ENCODE assay signal across 17 cellular contexts in genomic region chr12:128079-128478, GRCh38.
A peak's percentile ranks its signal among the peaks of the same experiment; 100 is the strongest.
DNase-seq lines count a peak whose midpoint lies in the region; ATAC-seq and TF ChIP-seq lines count a peak whose summit lies in the region.
"Had no signal": no experiment of that assay in that cellular context is flagged by ENCODE, and none has a peak within 500 bp of the region (broad histone marks: within the 10 kb centered on the region; RNA-seq: fewer than 3 reads in every experiment).

No MANE protein-coding gene starts in this region.

- peaks cover 2% of the 10 kb centered on the region for H3K27me3 Mint-ChIP-seq in dendritic cell treated with granulocyte-macrophage colony-stimulating factor and Interleukin-4, amounts not matched to agents 40 ng/mL and 50 ng/mL, for 4 days

- ATAC-seq in Right ventricle myocardium superior (ENCODE audit: poor library complexity) (peak; percentile 60), sciatic nerve (peak; percentile 63), GM19452 (IDR thresholded peaks at IDR 0.05; ENCODE audit: unreplicated experiment) (no peak)
- ATAC-seq: CD8-positive, alpha-beta T cell; PC-3; SK-N-SH treated with all-trans-retinoic acid at 6 μM for 48 hours had no signal

- no peak overlapping the region for H3K4me3 Mint-ChIP-seq in dendritic cell treated with granulocyte-macrophage colony-stimulating factor and Interleukin-4, amounts not matched to agents 40 ng/mL and 50 ng/mL, for 4 days
- H3K4me3 Mint-ChIP-seq: B cell; CD8-positive, alpha-beta T cell had no signal

- H3K9me3 Mint-ChIP-seq in dendritic cell treated with granulocyte-macrophage colony-stimulating factor and Interleukin-4, amounts not matched to agents 40 ng/mL and 50 ng/mL, for 4 days: no peaks in the 10 kb centered on the region
- H3K9me3 Mint-ChIP-seq: CD8-positive, alpha-beta T cell had no signal

- peaks cover 13% of the 10 kb centered on the region for H3K4me1 Mint-ChIP-seq in dendritic cell treated with granulocyte-macrophage colony-stimulating factor and Interleukin-4, amounts not matched to agents 40 ng/mL and 50 ng/mL, for 4 days (ENCODE audit: low read depth)
- H3K4me1 Mint-ChIP-seq: B cell had no signal

- no peaks in the 10 kb centered on the region for H3K36me3 Mint-ChIP-seq in dendritic cell treated with granulocyte-macrophage colony-stimulating factor and Interleukin-4, amounts not matched to agents 40 ng/mL and 50 ng/mL, for 4 days (ENCODE audit: low read depth)
- H3K36me3 Mint-ChIP-seq: CD8-positive, alpha-beta T cell had no signal

- H3K9me3 ChIP-seq in left ventricle myocardium inferior (replicated peaks): no peaks in the 10 kb centered on the region
- no peaks in the 10 kb centered on the region for H3K9me3 ChIP-seq in ascending aorta

- H3K27ac ChIP-seq in left ventricle myocardium inferior (replicated peaks) (no peak overlapping the region), ascending aorta (no peak overlapping the region)

- no peaks in the 10 kb centered on the region for H3K36me3 ChIP-seq in left ventricle myocardium inferior
- H3K36me3 ChIP-seq in ascending aorta: no peaks in the 10 kb centered on the region

- peak overlapping the region; percentile 47 for H3K27ac Mint-ChIP-seq in dendritic cell treated with granulocyte-macrophage colony-stimulating factor and Interleukin-4, amounts not matched to agents 40 ng/mL and 50 ng/mL, for 4 days
- H3K27ac Mint-ChIP-seq: B cell; CD8-positive, alpha-beta T cell had no signal

- H3K4me1 ChIP-seq in left ventricle myocardium inferior (no peaks in the 10 kb centered on the region), ascending aorta (no peaks in the 10 kb centered on the region)

- no peak for DNase-seq in Right ventricle myocardium superior
- no peak for DNase-seq in left ventricle myocardium inferior
- peak; percentile 47 for DNase-seq in NCI-H510A (lab: John Stamatoyannopoulos, UW)
- DNase-seq in sciatic nerve (ENCODE audit: low spot score): no peak
- no peak for DNase-seq in ascending aorta (ENCODE audit: low spot score in 2 of 2)
- no peak for DNase-seq in effector CD8-positive, alpha-beta T cell (lab: John Stamatoyannopoulos, UW)
- DNase-seq: CD8-positive, alpha-beta T cell; EL; H7; NCI-H1694 treated with DMSO at 0.1 percent for 48 hours; NCI-H2171; NCI-H446 treated with DMSO at 0.1 percent for 48 hours; PC-3 had no signal

- TF ChIP-seq CTCF in left ventricle myocardium inferior (IDR thresholded peaks at IDR 0.05; ENCODE audit: borderline replicate concordance) (no peak), ascending aorta (IDR thresholded peaks at IDR 0.05) (no peak)

- intact Hi-C loops in Right ventricle myocardium superior (cut with DNase I) (no loop called here), left ventricle myocardium inferior (cut with micrococcal nuclease) (no loop called here), sciatic nerve (cut with DNase I) (no loop called here), ascending aorta (cut with DNase I) (no loop called here)
- intact Hi-C loops in dendritic cell treated with granulocyte-macrophage colony-stimulating factor and Interleukin-4, amounts not matched to agents 40 ng/mL and 50 ng/mL, for 4 days (cut with micrococcal nuclease): no loop called here

- H3K4me3 ChIP-seq in left ventricle myocardium inferior (no peak overlapping the region), ascending aorta (no peak overlapping the region)

- H3K27me3 ChIP-seq in left ventricle myocardium inferior (ENCODE audit: low read depth) (peaks cover 40% of the 10 kb centered on the region), ascending aorta (no peaks in the 10 kb centered on the region)
